ENCODE assay signal across 9 cellular contexts in the genomic region with DNA sequence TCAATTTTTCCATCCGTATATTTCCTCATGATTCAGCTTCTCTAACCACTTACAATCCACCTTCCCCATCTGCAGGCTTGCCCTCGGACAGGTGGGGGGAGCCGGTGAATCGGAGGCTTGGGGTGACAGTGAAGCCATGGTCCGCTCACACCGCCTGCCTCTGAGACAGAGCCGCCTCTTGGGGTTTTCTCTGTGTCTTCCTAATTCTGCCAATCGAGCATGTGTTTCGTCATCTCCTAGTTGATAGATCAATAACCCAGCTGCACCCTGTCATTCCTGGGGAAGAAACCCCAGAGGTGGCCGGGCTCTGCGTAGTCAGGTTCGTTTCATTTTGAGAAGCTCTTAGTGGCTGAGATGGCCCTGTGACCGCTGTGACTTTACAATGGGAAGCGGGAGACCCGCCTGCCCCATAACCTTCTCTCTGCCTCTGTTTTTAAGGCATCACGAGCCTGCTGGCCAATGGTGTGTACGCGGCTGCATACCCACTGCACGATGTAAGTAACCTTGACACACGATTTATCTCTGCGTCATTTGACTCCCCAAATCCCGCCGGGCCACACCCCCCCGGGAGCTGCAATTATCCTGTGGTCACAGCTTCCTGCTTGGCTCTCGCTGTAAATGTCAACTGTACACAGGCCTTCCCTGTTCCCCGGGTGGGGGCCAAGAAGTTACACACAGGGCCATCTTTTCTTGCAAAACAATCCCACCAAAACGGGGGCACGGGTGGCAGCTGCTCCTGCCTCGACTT. TPM values are rescaled to one million over a fixed set of nuclear protein-coding genes. Genes with fewer than 3 reads are reported as not detected.
DNase-seq lines count a peak whose midpoint lies in the region; ATAC-seq, FAIRE-seq and TF ChIP-seq lines count a peak whose summit lies in the region.
"Had no signal": no experiment of that assay in that cellular context is flagged by ENCODE, and none has a peak within 500 bp of the region (broad histone marks: within the 10 kb centered on the region; RNA-seq: fewer than 3 reads in every experiment).

No MANE protein-coding gene starts in this region.

- peaks cover 0 to 9% of the 10 kb centered on the region in 2 donors for H3K4me1 Mint-ChIP-seq in effector memory CD8-positive, alpha-beta T cell (ENCODE audit: low read depth in 2 of 2)
- H3K4me1 Mint-ChIP-seq in activated naive CD4-positive, alpha-beta T cell treated with anti-CD3 and anti-CD28 coated beads, Interleukin-2, amount 10 ng/mL, durations not matched to agents 7 days and 5 days: peaks cover 3% of the 10 kb centered on the region
- H3K4me1 Mint-ChIP-seq: memory B cell had no signal

- intact Hi-C loops in HepG2 (cut with micrococcal nuclease; ENCODE audit: unreplicated experiment): no loop called here

- WGBS in HepG2 (ENCODE audit: low lambda C conversion rate): 33% methylated on average over 22 of the region's 29 CpGs
- 46 to 51% methylated on average over 28 to 29 of the region's 29 CpGs for WGBS in tibial nerve, 2 donors

- no peaks in the 10 kb centered on the region for H3K79me2 ChIP-seq in HepG2 (ENCODE audit: insufficient read depth, low read length)

- peak overlapping the region in 1 of 2 donors; percentile 42 for H3K4me3 Mint-ChIP-seq in effector memory CD8-positive, alpha-beta T cell
- H3K4me3 Mint-ChIP-seq in activated naive CD4-positive, alpha-beta T cell treated with anti-CD3 and anti-CD28 coated beads, Interleukin-2, amount 10 ng/mL, durations not matched to agents 7 days and 5 days: no peak overlapping the region
- H3K4me3 Mint-ChIP-seq: memory B cell had no signal

- H3K27ac ChIP-seq in HUES48 (ENCODE audit: low read depth, low read length): peak overlapping the region; percentile 5
- no peak overlapping the region for H3K27ac ChIP-seq in HepG2 (ENCODE audit: extremely low read length, insufficient read depth, low read length)
- peak overlapping the region in 2 of 4 donors; percentile 63 to 64 for H3K27ac ChIP-seq in tibial nerve

- no peak for FAIRE-seq in HepG2 (lab: Jason Lieb, UNC)

- H3K27me3 ChIP-seq in HUES48 (ENCODE audit: control insufficient read depth, insufficient read depth, low read length): no peaks in the 10 kb centered on the region
- peaks cover 5 to 47% of the 10 kb centered on the region in 2 experiments for H3K27me3 ChIP-seq in HepG2 (ENCODE audit: control insufficient read depth in 1 of 2, insufficient read depth in 2 of 2, low read length in 2 of 2)
- no peaks in the 10 kb centered on the region for H3K27me3 ChIP-seq in tibial nerve

- no peak overlapping the region for H3K4me2 ChIP-seq in HepG2 (ENCODE audit: low read depth, low read length)

- no peaks in the 10 kb centered on the region for H3K9me3 ChIP-seq in HUES48 (ENCODE audit: control insufficient read depth, insufficient read depth, low read length)
- H3K9me3 ChIP-seq in HepG2 (ENCODE audit: low read length): no peaks in the 10 kb centered on the region
- H3K9me3 ChIP-seq in tibial nerve: no peaks in the 10 kb centered on the region

- H3K9ac ChIP-seq in HUES48 (ENCODE audit: low read depth, low read length): no peak overlapping the region
- H3K9ac ChIP-seq in HepG2 (ENCODE audit: insufficient read depth, low read depth, low read length): no peak overlapping the region

- CTCF ChIA-PET in HepG2 (lab: Yijun Ruan, JAX; ENCODE audit: low intra/inter-chr PET ratio, low total read pairs): no interaction called here
- CTCF ChIA-PET in activated naive CD4-positive, alpha-beta T cell treated with anti-CD3 and anti-CD28 coated beads, Interleukin-2, amount 10 ng/mL, durations not matched to agents 7 days and 5 days (lab: Charles Lee): interaction anchor here (0.8 kb wide), 1 partner anchor 125 kb away, joined by 3 read pairs; no protein-coding TSS in a partner anchor

- peaks cover 19 to 93% of the 10 kb centered on the region in 2 donors for H3K27me3 Mint-ChIP-seq in effector memory CD8-positive, alpha-beta T cell
- peaks cover 30% of the 10 kb centered on the region for H3K27me3 Mint-ChIP-seq in activated naive CD4-positive, alpha-beta T cell treated with anti-CD3 and anti-CD28 coated beads, Interleukin-2, amount 10 ng/mL, durations not matched to agents 7 days and 5 days

- no peak for TF ChIP-seq EP300 in HepG2 (IDR thresholded peaks at IDR 0.05; ENCODE audit: low read depth in 2 of 2, low read length in 2 of 2)
- no peak for TF ChIP-seq EP300 in HepG2 (CRISPR knock-in tag; IDR thresholded peaks at IDR 0.05; ENCODE audit: borderline replicate concordance)
- peak in 1 of 2 donors; percentile 30 for TF ChIP-seq EP300 in tibial nerve (IDR thresholded peaks at IDR 0.05)

- POLR2A ChIA-PET in HepG2 (lab: Yijun Ruan, JAX): no interaction called here

- no peak overlapping the region for H3K27ac Mint-ChIP-seq in effector memory CD8-positive, alpha-beta T cell
- no peak overlapping the region for H3K27ac Mint-ChIP-seq in activated naive CD4-positive, alpha-beta T cell treated with anti-CD3 and anti-CD28 coated beads, Interleukin-2, amount 10 ng/mL, durations not matched to agents 7 days and 5 days
- H3K27ac Mint-ChIP-seq: memory B cell had no signal

- TF ChIP-seq POLR2A in HepG2 (IDR thresholded peaks at IDR 0.05; ENCODE audit: insufficient read depth in 1 of 2, low read depth in 2 of 2, low read length in 2 of 2) (no peak), tibial nerve (IDR thresholded peaks at IDR 0.05) (no peak)

- no TSS peak for BruUV-seq in HepG2 (replicated peaks; lab: Mats Ljungman, UMichigan)

- no peak overlapping the region for H2AFZ ChIP-seq in HepG2 (ENCODE audit: low read length)

- H3K4me3 ChIP-seq in HUES48 (ENCODE audit: low read depth, low read length) (no peak overlapping the region), HepG2 (replicated peaks in 1 of 3; ENCODE audit: insufficient read depth in 1 of 3, low read depth in 2 of 3, low read length in 3 of 3) (no peak overlapping the region), tibial nerve (no peak overlapping the region)

- TF ChIP-seq CTCF in HepG2 (CRISPR knock-in tag; IDR thresholded peaks at IDR 0.05) (no peak), tibial nerve (IDR thresholded peaks at IDR 0.05) (no peak)

- H4K20me1 ChIP-seq in HepG2 (ENCODE audit: insufficient read depth, low read length): 0 out of 2 replicates have a peak, but pooled peaks cover 2% of the 10 kb centered on the region

- TF ChIP-seq RAD21 in HepG2 (CRISPR knock-in tag; IDR thresholded peaks at IDR 0.05): no peak

- DNase-seq in AG08396 (ENCODE audit: low spot score): peak; percentile 55
- peak; percentile 47 for DNase-seq in amniotic epithelial cell (ENCODE audit: low read depth)
- DNase-seq in HepG2 (ENCODE audit: low spot score): peak; percentile 5
- DNase-seq in stimulated activated CD8-positive, alpha-beta memory T cell treated with anti-CD3 and anti-CD28 coated beads, Interleukin-4, amount 100 ng/mL, for 48 hours: no peak
- DNase-seq in effector memory CD8-positive, alpha-beta T cell: no peak
- DNase-seq in activated naive CD4-positive, alpha-beta T cell treated with anti-CD3 and anti-CD28 coated beads, Interleukin-2, amount 10 ng/mL, durations not matched to agents 7 days and 5 days: no peak
- DNase-seq in tibial nerve (ENCODE audit: low spot score in 2 of 2): no peak

- in situ Hi-C loops in HepG2 (cut with HindIII; ENCODE audit: extremely low pct_ligation_motif_present, low pct_unique_long_range_greater_than_20kb): no loop called here

- H3K36me3 ChIP-seq in HUES48 (ENCODE audit: control insufficient read depth, insufficient read depth, low read length) (no peaks in the 10 kb centered on the region), HepG2 (replicated peaks in 1 of 2; ENCODE audit: control insufficient read depth in 1 of 2, insufficient read depth in 2 of 2, low read length in 2 of 2) (no peaks in the 10 kb centered on the region), tibial nerve (no peaks in the 10 kb centered on the region)

- H3K36me3 Mint-ChIP-seq in effector memory CD8-positive, alpha-beta T cell (ENCODE audit: insufficient read depth): no peaks in the 10 kb centered on the region
- H3K36me3 Mint-ChIP-seq in activated naive CD4-positive, alpha-beta T cell treated with anti-CD3 and anti-CD28 coated beads, Interleukin-2, amount 10 ng/mL, durations not matched to agents 7 days and 5 days: no peaks in the 10 kb centered on the region
- H3K36me3 Mint-ChIP-seq: memory B cell had no signal

- H3K4me1 ChIP-seq in HUES48 (ENCODE audit: control insufficient read depth, insufficient read depth, low read length) (peaks cover 9% of the 10 kb centered on the region), HepG2 (ENCODE audit: insufficient read depth, low read length) (no peaks in the 10 kb centered on the region), tibial nerve (peaks cover 0 to 20% (median 0%) of the 10 kb centered on the region in 4 donors)

- no peak; the same call in 2 of the 3 replicates for ATAC-seq in HepG2
- no peak for ATAC-seq in effector memory CD8-positive, alpha-beta T cell (replicated peaks)

- H3K9me3 Mint-ChIP-seq in effector memory CD8-positive, alpha-beta T cell: no peaks in the 10 kb centered on the region
- no peaks in the 10 kb centered on the region for H3K9me3 Mint-ChIP-seq in activated naive CD4-positive, alpha-beta T cell treated with anti-CD3 and anti-CD28 coated beads, Interleukin-2, amount 10 ng/mL, durations not matched to agents 7 days and 5 days
- H3K9me3 Mint-ChIP-seq: memory B cell had no signal

RNA-seq across cellular contexts. Expression of a gene that starts 33.3 kb away (rescaled TPM):
- not detected in 2 replicates for total RNA-seq in HepG2 (2016; rRNA removed; fragmentation: Illumina TruSeq; extraction: Trizol)
- total RNA-seq in HepG2 (2016; cell fraction: cytosol; rRNA removed; fragmentation: Illumina TruSeq; extraction: Trizol; ENCODE audit: low read depth): not detected in 2 replicates
- not detected in 2 replicates for total RNA-seq in HepG2 (2016; cell fraction: insoluble cytoplasmic fraction; rRNA removed; fragmentation: Illumina TruSeq; extraction: Trizol)
- total RNA-seq in HepG2 (2016; cell fraction: membrane; rRNA removed; fragmentation: Illumina TruSeq; extraction: Trizol): not detected in 2 replicates
- not detected in 2 replicates for total RNA-seq in HepG2 (2016; cell fraction: nucleus; rRNA removed; fragmentation: Illumina TruSeq; extraction: Trizol)
- polyA plus RNA-seq in HepG2 (2011; rRNA removed): not detected in 2 replicates
- polyA plus RNA-seq in HepG2 (2011; cell fraction: cytosol; rRNA removed): not detected in 2 replicates
- polyA plus RNA-seq in HepG2 (2011; cell fraction: nucleus; rRNA removed): not detected in 2 replicates
- not detected in 2 replicates for polyA plus RNA-seq in HepG2 (2012)
- polyA plus RNA-seq in HepG2 (2016; cell fraction: cytosol; fragmentation: Illumina TruSeq; extraction: Trizol; ENCODE audit: low read depth): not detected in 2 replicates
- not detected in 2 replicates for polyA plus RNA-seq in HepG2 (2016; cell fraction: insoluble cytoplasmic fraction; fragmentation: Illumina TruSeq; extraction: Trizol; ENCODE audit: low read depth)
- polyA plus RNA-seq in HepG2 (2016; cell fraction: membrane; fragmentation: Illumina TruSeq; extraction: Trizol; ENCODE audit: low read depth): not detected in 2 replicates
- polyA plus RNA-seq in HepG2 (2016; cell fraction: nucleus; fragmentation: Illumina TruSeq; extraction: Trizol; ENCODE audit: insufficient read depth, low read depth): not detected in 2 replicates
- polyA minus RNA-seq in HepG2 (2011; rRNA and poly(A)+ RNA removed; ENCODE audit: low replicate concordance): 0.14 TPM in 1 of 2 replicates, not detected in the other
- polyA minus RNA-seq in HepG2 (2011; cell fraction: cytosol; rRNA and poly(A)+ RNA removed): not detected in 2 replicates
- not detected in 2 replicates for polyA minus RNA-seq in HepG2 (2011; cell fraction: nucleus; rRNA and poly(A)+ RNA removed)
- 1 to 10 TPM; 1.7 to 6.3 (median 4.1) TPM for total RNA-seq in tibial nerve

Comparison
In these comparisons a context has a peak if more than half of its experiments do, and no peak if none do; other contexts are left out.
1. DNase-seq: peak in AG08396 (single experiment), amniotic epithelial cell (single experiment) and HepG2 (single experiment); none in stimulated activated CD8-positive, alpha-beta memory T cell treated with anti-CD3 and anti-CD28 coated beads, Interleukin-4, amount 100 ng/mL, for 48 hours (single experiment), effector memory CD8-positive, alpha-beta T cell (0 of 3), activated naive CD4-positive, alpha-beta T cell treated with anti-CD3 and anti-CD28 coated beads, Interleukin-2, amount 10 ng/mL, durations not matched to agents 7 days and 5 days (single experiment) and tibial nerve (0 of 2).